ENCODE assay signal across 24 cellular contexts in the genomic region with DNA sequence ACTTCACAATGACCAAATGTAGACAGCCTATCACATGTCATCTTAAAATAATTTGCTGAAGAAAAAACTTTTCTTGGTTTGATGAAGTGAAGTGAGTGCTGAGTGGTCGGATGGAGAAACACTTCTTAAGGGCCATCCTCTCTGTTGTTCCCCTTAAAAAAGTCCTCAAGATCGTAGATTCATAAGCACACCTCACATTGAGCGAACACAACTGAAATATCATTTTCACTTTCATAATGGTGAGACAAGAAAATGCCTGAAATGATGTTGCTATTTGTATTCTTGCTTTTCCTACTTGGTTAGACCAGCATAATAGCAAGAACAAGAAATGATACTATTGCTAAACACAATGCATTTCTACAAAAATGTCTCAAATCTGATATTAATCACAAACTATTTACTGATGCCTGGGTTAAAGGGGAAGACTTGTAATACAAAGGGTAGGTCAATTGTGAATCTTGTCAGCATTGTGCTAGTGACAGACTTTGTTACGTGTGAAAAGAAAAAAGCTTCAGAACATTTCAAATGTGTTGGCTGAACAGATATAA.
"Had no signal": no experiment of that assay in that cellular context is flagged by ENCODE, and none has a peak within 500 bp of the region (broad histone marks: within the 10 kb centered on the region; RNA-seq: fewer than 3 reads in every experiment).

No MANE protein-coding gene starts in this region.

- H3K36me3 ChIP-seq: esophagus muscularis mucosa, left lung, thoracic aorta, vagina had no signal

- ATAC-seq: activated naive CD8-positive, alpha-beta T cell treated with anti-CD3 and anti-CD28 coated beads, Interleukin-2, amount 50 U/mL, for 24 hours; left lung; naive thymus-derived CD8-positive, alpha-beta T cell; sciatic nerve; stimulated activated memory B cell treated with anti-CD40 and anti-IgM and Interleukin-4, amounts not matched to agents 10 μg/mL and 1 μg/mL and 100 μg/mL, for 72 hours; WTC11 had no signal

- H3K27me3 Mint-ChIP-seq: activated CD4-positive, alpha-beta memory T cell treated with anti-CD3 and anti-CD28 coated beads, Interleukin-2, amount 10 ng/mL, durations not matched to agents 7 days and 5 days; activated naive CD4-positive, alpha-beta T cell treated with anti-CD3 and anti-CD28 coated beads, Interleukin-2, amount 10 ng/mL, durations not matched to agents 7 days and 5 days; activated naive CD8-positive, alpha-beta T cell treated with anti-CD3 and anti-CD28 coated beads, Interleukin-2, amount 50 U/mL, for 24 hours; naive thymus-derived CD8-positive, alpha-beta T cell; stimulated activated memory B cell treated with anti-CD40 and anti-IgM and Interleukin-4, amounts not matched to agents 10 μg/mL and 1 μg/mL and 100 μg/mL, for 72 hours; type B pancreatic cell had no signal

- H3K27ac ChIP-seq: coronary artery, esophagus muscularis mucosa, left lung, thoracic aorta, vagina had no signal

- H3K27ac Mint-ChIP-seq: activated CD4-positive, alpha-beta memory T cell treated with anti-CD3 and anti-CD28 coated beads, Interleukin-2, amount 10 ng/mL, durations not matched to agents 7 days and 5 days; activated naive CD4-positive, alpha-beta T cell treated with anti-CD3 and anti-CD28 coated beads, Interleukin-2, amount 10 ng/mL, durations not matched to agents 7 days and 5 days; activated naive CD8-positive, alpha-beta T cell treated with anti-CD3 and anti-CD28 coated beads, Interleukin-2, amount 50 U/mL, for 24 hours; activated T-cell treated with anti-CD3 and anti-CD28 coated beads, Interleukin-2, amount 50 U/mL, for 24 hours; naive thymus-derived CD8-positive, alpha-beta T cell; stimulated activated memory B cell treated with anti-CD40 and anti-IgM and Interleukin-4, amounts not matched to agents 10 μg/mL and 1 μg/mL and 100 μg/mL, for 72 hours; type B pancreatic cell; WTC11 had no signal

- H3K4me1 ChIP-seq: esophagus muscularis mucosa, left lung, vagina had no signal

- H3K9me3 ChIP-seq: esophagus muscularis mucosa, left lung, thoracic aorta, vagina had no signal

- H3K9me3 Mint-ChIP-seq: activated CD4-positive, alpha-beta memory T cell treated with anti-CD3 and anti-CD28 coated beads, Interleukin-2, amount 10 ng/mL, durations not matched to agents 7 days and 5 days; activated naive CD4-positive, alpha-beta T cell treated with anti-CD3 and anti-CD28 coated beads, Interleukin-2, amount 10 ng/mL, durations not matched to agents 7 days and 5 days; activated naive CD8-positive, alpha-beta T cell treated with anti-CD3 and anti-CD28 coated beads, Interleukin-2, amount 50 U/mL, for 24 hours; activated T-cell treated with anti-CD3 and anti-CD28 coated beads, Interleukin-2, amount 50 U/mL, for 24 hours; stimulated activated memory B cell treated with anti-CD40 and anti-IgM and Interleukin-4, amounts not matched to agents 10 μg/mL and 1 μg/mL and 100 μg/mL, for 72 hours; type B pancreatic cell had no signal

- FAIRE-seq: frontal cortex, small intestine had no signal

- H3K4me1 Mint-ChIP-seq: activated CD4-positive, alpha-beta memory T cell treated with anti-CD3 and anti-CD28 coated beads, Interleukin-2, amount 10 ng/mL, durations not matched to agents 7 days and 5 days; activated naive CD4-positive, alpha-beta T cell treated with anti-CD3 and anti-CD28 coated beads, Interleukin-2, amount 10 ng/mL, durations not matched to agents 7 days and 5 days; activated naive CD8-positive, alpha-beta T cell treated with anti-CD3 and anti-CD28 coated beads, Interleukin-2, amount 50 U/mL, for 24 hours; stimulated activated memory B cell treated with anti-CD40 and anti-IgM and Interleukin-4, amounts not matched to agents 10 μg/mL and 1 μg/mL and 100 μg/mL, for 72 hours; WTC11 had no signal

- DNase-seq: activated CD4-positive, alpha-beta memory T cell treated with anti-CD3 and anti-CD28 coated beads, Interleukin-2, amount 10 ng/mL, durations not matched to agents 7 days and 5 days; activated CD4-positive, alpha-beta T cell treated with anti-CD3 and anti-CD28 coated beads for 48 hours; activated CD8-positive, alpha-beta memory T cell treated with anti-CD3 and anti-CD28 coated beads, Interleukin-2, amount 50 U/mL, for 4 hours; activated effector memory CD4-positive, alpha-beta T cell treated with Interleukin-2 at 50 U/mL for 16 hours; activated naive CD4-positive, alpha-beta T cell treated with anti-CD3 and anti-CD28 coated beads, Interleukin-2, amount 10 ng/mL, durations not matched to agents 7 days and 5 days; activated naive CD8-positive, alpha-beta T cell treated with anti-CD3 and anti-CD28 coated beads, Interleukin-2, amount 50 U/mL, for 24 hours; activated T-cell treated with anti-CD3 and anti-CD28 coated beads, Interleukin-2, amount 50 U/mL, for 24 hours; cerebellar nuclear complex; hippocampal formation; kidney glomerular epithelial cell; left lung; naive thymus-derived CD8-positive, alpha-beta T cell; small intestine; stimulated activated CD4-positive, alpha-beta T cell treated with anti-CD3 and anti-CD28 coated beads, Interleukin-2, amount 100 ng/mL, for 24 hours; T1000 had no signal

- H3K36me3 Mint-ChIP-seq: activated naive CD4-positive, alpha-beta T cell treated with anti-CD3 and anti-CD28 coated beads, Interleukin-2, amount 10 ng/mL, durations not matched to agents 7 days and 5 days; naive thymus-derived CD8-positive, alpha-beta T cell; stimulated activated memory B cell treated with anti-CD40 and anti-IgM and Interleukin-4, amounts not matched to agents 10 μg/mL and 1 μg/mL and 100 μg/mL, for 72 hours; type B pancreatic cell; WTC11 had no signal

- H3K27me3 ChIP-seq: esophagus muscularis mucosa, left lung, vagina had no signal

- H3K4me3 Mint-ChIP-seq: activated CD4-positive, alpha-beta memory T cell treated with anti-CD3 and anti-CD28 coated beads, Interleukin-2, amount 10 ng/mL, durations not matched to agents 7 days and 5 days; activated naive CD4-positive, alpha-beta T cell treated with anti-CD3 and anti-CD28 coated beads, Interleukin-2, amount 10 ng/mL, durations not matched to agents 7 days and 5 days; activated naive CD8-positive, alpha-beta T cell treated with anti-CD3 and anti-CD28 coated beads, Interleukin-2, amount 50 U/mL, for 24 hours; activated T-cell treated with anti-CD3 and anti-CD28 coated beads, Interleukin-2, amount 50 U/mL, for 24 hours; naive thymus-derived CD8-positive, alpha-beta T cell; stimulated activated memory B cell treated with anti-CD40 and anti-IgM and Interleukin-4, amounts not matched to agents 10 μg/mL and 1 μg/mL and 100 μg/mL, for 72 hours; type B pancreatic cell; WTC11 had no signal

- H3K4me3 ChIP-seq: coronary artery, esophagus muscularis mucosa, left lung, thoracic aorta, vagina had no signal
